ENCODE assay signal across 1 cellular context in the genomic region with DNA sequence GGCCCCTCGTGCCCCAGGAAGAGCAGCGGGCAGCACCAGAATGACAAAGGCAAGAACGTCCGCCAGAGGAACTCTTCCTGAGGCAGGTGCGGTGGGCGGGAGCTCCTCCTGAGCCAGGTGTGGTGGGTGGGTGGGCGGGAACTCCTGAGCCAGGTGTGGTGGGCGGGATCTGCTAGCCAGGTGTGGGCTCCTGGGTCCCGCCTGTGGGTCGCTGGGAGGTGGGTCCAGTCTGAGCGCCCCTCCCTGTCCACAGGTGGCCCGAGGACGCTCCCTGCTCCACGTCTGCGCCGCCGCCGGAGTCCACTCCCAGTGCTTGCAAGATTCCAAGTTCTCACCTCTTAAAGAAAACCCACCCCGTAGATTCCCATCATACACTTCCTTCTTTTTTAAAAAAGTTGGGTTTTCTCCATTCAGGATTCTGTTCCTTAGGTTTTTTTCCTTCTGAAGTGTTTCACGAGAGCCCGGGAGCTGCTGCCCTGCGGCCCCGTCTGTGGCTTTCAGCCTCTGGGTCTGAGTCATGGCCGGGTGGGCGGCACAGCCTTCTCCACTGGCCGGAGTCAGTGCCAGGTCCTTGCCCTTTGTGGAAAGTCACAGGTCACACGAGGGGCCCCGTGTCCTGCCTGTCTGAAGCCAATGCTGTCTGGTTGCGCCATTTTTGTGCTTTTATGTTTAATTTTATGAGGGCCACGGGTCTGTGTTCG.
TF ChIP-seq lines count a peak whose summit lies in the region.

No MANE protein-coding gene starts in this region.

TF ChIP-seq in K562, 482 proteins besides CTCF, POLR2A, EP300 and RAD21:
- TF ChIP-seq ZNF764 (CRISPR knock-in tag; IDR thresholded peaks at IDR 0.05; ENCODE audit: low read depth) (no peak), EGR1 (conservative IDR thresholded peaks at IDR 0.05) (0 out of 2 replicates have a peak, but pooled peaks have one; percentile 22), CHCHD3 (CRISPR knock-in tag; IDR thresholded peaks at IDR 0.05) (no peak), DNMT1 (IDR thresholded peaks at IDR 0.05) (no peak)
- TF ChIP-seq, protein P1, sequence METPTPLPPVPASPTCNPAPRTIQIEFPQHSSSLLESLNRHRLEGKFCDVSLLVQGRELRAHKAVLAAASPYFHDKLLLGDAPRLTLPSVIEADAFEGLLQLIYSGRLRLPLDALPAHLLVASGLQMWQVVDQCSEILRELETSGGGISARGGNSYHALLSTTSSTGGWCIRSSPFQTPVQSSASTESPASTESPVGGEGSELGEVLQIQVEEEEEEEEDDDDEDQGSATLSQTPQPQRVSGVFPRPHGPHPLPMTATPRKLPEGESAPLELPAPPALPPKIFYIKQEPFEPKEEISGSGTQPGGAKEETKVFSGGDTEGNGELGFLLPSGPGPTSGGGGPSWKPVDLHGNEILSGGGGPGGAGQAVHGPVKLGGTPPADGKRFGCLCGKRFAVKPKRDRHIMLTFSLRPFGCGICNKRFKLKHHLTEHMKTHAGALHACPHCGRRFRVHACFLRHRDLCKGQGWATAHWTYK (CRISPR knock-in tag; IDR thresholded peaks at IDR 0.05), result no peak
- TF ChIP-seq, protein P2, sequence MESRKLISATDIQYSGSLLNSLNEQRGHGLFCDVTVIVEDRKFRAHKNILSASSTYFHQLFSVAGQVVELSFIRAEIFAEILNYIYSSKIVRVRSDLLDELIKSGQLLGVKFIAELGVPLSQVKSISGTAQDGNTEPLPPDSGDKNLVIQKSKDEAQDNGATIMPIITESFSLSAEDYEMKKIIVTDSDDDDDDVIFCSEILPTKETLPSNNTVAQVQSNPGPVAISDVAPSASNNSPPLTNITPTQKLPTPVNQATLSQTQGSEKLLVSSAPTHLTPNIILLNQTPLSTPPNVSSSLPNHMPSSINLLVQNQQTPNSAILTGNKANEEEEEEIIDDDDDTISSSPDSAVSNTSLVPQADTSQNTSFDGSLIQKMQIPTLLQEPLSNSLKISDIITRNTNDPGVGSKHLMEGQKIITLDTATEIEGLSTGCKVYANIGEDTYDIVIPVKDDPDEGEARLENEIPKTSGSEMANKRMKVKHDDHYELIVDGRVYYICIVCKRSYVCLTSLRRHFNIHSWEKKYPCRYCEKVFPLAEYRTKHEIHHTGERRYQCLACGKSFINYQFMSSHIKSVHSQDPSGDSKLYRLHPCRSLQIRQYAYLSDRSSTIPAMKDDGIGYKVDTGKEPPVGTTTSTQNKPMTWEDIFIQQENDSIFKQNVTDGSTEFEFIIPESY (CRISPR knock-in tag; IDR thresholded peaks at IDR 0.05), result 0 out of 2 replicates have a peak, but pooled peaks have one; percentile 14
TF ChIP-seq in K562: peak in this region for 2.
